Comparison of ENCODE assay signal across 19 cellular contexts in the genomic region with DNA sequence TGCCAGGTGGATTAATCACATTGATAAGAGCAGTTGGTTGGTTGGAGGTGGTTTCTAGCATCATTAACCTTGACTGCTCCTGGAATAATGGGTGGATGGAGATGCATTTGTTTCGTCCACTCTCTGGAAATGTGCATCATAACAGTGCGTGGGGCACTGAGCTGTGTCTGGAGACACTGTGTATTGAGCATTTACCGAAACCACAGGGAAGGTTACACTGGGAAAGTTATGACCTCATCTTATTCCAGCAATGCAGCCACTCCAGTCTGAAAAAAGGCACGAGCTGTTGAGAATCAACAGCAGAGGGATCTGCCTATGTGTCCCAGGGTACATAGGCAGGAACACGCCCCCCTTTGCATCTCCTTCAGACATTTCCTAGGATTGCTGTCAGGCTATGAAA.
"Had no signal": no experiment of that assay in that cellular context is flagged by ENCODE, and none has a peak within 500 bp of the region (broad histone marks: within the 10 kb centered on the region; RNA-seq: fewer than 3 reads in every experiment).

No MANE protein-coding gene starts in this region.

- H3K36me3 ChIP-seq: esophagus muscularis mucosa, gastroesophageal sphincter, neutrophil, right atrium auricular region, tibial artery, uterus had no signal

- H3K27ac ChIP-seq: esophagus muscularis mucosa, gastroesophageal sphincter, hepatocyte, neutrophil, right atrium auricular region, tibial artery, uterus had no signal

- H3K27me3 ChIP-seq: esophagus muscularis mucosa, gastroesophageal sphincter, hepatocyte, right atrium auricular region, tibial artery, uterus had no signal

- FAIRE-seq: endometrium had no signal

- H3K9me3 Mint-ChIP-seq: activated CD4-positive, alpha-beta memory T cell treated with anti-CD3 and anti-CD28 coated beads for 36 hours; activated naive CD8-positive, alpha-beta T cell treated with anti-CD3 and anti-CD28 coated beads, Interleukin-2, amount 10 ng/mL, durations not matched to agents 7 days and 5 days; activated T-cell treated with anti-CD3 and anti-CD28 coated beads, Interleukin-2, amount 50 U/mL, for 72 hours; naive thymus-derived CD4-positive, alpha-beta T cell; stimulated activated effector memory CD8-positive, alpha-beta T cell treated with anti-CD3 and anti-CD28 coated beads, Interleukin-12 subunit alpha, Interleukin-12 subunit beta, amount 100 ng/mL, for 72 hours had no signal

- ATAC-seq: activated T-cell treated with anti-CD3 and anti-CD28 coated beads, Interleukin-2, amount 50 U/mL, for 72 hours; gastroesophageal sphincter; left cardiac atrium; naive thymus-derived CD4-positive, alpha-beta T cell; stimulated activated effector memory CD8-positive, alpha-beta T cell treated with anti-CD3 and anti-CD28 coated beads, Interleukin-12 subunit alpha, Interleukin-12 subunit beta, amount 100 ng/mL, for 72 hours had no signal

- H3K4me3 Mint-ChIP-seq: activated CD4-positive, alpha-beta memory T cell treated with anti-CD3 and anti-CD28 coated beads for 36 hours; activated naive CD8-positive, alpha-beta T cell treated with anti-CD3 and anti-CD28 coated beads, Interleukin-2, amount 10 ng/mL, durations not matched to agents 7 days and 5 days; activated T-cell treated with anti-CD3 and anti-CD28 coated beads, Interleukin-2, amount 50 U/mL, for 72 hours; naive thymus-derived CD4-positive, alpha-beta T cell; stimulated activated effector memory CD8-positive, alpha-beta T cell treated with anti-CD3 and anti-CD28 coated beads, Interleukin-12 subunit alpha, Interleukin-12 subunit beta, amount 100 ng/mL, for 72 hours had no signal

- H3K27ac Mint-ChIP-seq: activated CD4-positive, alpha-beta memory T cell treated with anti-CD3 and anti-CD28 coated beads for 36 hours; activated naive CD8-positive, alpha-beta T cell treated with anti-CD3 and anti-CD28 coated beads, Interleukin-2, amount 10 ng/mL, durations not matched to agents 7 days and 5 days; activated T-cell treated with anti-CD3 and anti-CD28 coated beads, Interleukin-2, amount 50 U/mL, for 72 hours; naive thymus-derived CD4-positive, alpha-beta T cell; stimulated activated effector memory CD8-positive, alpha-beta T cell treated with anti-CD3 and anti-CD28 coated beads, Interleukin-12 subunit alpha, Interleukin-12 subunit beta, amount 100 ng/mL, for 72 hours had no signal

- H3K36me3 Mint-ChIP-seq: stimulated activated effector memory CD8-positive, alpha-beta T cell treated with anti-CD3 and anti-CD28 coated beads, Interleukin-12 subunit alpha, Interleukin-12 subunit beta, amount 100 ng/mL, for 72 hours had no signal

- H3K79me2 ChIP-seq: hepatocyte had no signal

- H3K4me1 ChIP-seq: esophagus muscularis mucosa, gastroesophageal sphincter, uterus had no signal

- H3K27me3 Mint-ChIP-seq: activated CD4-positive, alpha-beta memory T cell treated with anti-CD3 and anti-CD28 coated beads for 36 hours; activated naive CD8-positive, alpha-beta T cell treated with anti-CD3 and anti-CD28 coated beads, Interleukin-2, amount 10 ng/mL, durations not matched to agents 7 days and 5 days; naive thymus-derived CD4-positive, alpha-beta T cell had no signal

- H3K4me2 ChIP-seq: hepatocyte, smooth muscle cell had no signal

- H3K4me1 Mint-ChIP-seq: activated naive CD8-positive, alpha-beta T cell treated with anti-CD3 and anti-CD28 coated beads, Interleukin-2, amount 10 ng/mL, durations not matched to agents 7 days and 5 days had no signal

- DNase-seq: activated CD4-positive, alpha-beta memory T cell treated with anti-CD3 and anti-CD28 coated beads for 36 hours; activated CD8-positive, alpha-beta memory T cell treated with anti-CD3 and anti-CD28 coated beads, Interleukin-2, amount 50 U/mL, for 4 hours; activated naive CD8-positive, alpha-beta T cell treated with anti-CD3 and anti-CD28 coated beads, Interleukin-2, amount 10 ng/mL, durations not matched to agents 7 days and 5 days; activated T-cell treated with anti-CD3 and anti-CD28 coated beads, Interleukin-2, amount 50 U/mL, for 72 hours; left cardiac atrium; naive thymus-derived CD4-positive, alpha-beta T cell; posterior cingulate gyrus; T-helper 9 cell; uterus had no signal

- H3K4me3 ChIP-seq: esophagus muscularis mucosa, gastroesophageal sphincter, hepatocyte, lung, right atrium auricular region, smooth muscle cell, tibial artery, uterus had no signal
